Comparison of ENCODE assay signal across 1 cellular context in the genomic region with DNA sequence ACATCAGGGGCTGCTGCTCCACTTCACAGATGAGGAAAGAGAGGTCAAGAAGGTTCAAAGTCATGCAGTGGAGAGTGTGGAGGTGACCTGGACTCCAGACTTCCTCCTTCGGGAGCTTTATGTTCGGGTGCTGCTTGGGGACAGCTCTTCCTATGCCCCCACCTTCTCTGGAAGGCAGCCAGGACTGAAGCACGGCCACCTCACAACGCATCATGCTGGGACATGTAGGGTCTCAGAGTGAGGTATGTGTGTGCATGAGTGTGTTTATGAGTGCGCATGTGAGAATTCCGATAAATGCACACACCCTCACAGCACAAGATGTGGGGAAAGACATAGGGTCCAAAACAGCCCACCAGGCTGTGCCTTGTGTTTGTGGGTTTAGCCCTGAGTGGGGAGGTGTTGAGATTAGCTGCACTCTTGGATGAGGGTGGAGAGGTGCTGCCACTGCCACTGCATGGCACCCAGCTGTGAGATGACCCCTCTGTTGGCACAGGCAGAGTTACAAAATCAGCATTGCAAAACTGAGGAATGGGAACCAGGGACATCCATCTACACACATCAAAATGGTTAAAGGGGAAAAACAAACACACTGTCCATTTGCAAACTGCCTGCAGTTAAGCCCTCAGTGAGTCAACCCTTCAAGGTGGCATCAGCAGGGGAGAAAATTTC.
TF ChIP-seq lines count a peak whose summit lies in the region.

No MANE protein-coding gene starts in this region.

TF ChIP-seq in HepG2, 621 proteins besides CTCF, POLR2A, EP300 and RAD21 (continued from another document and continues in another):
- TF ChIP-seq HNRNPL (IDR thresholded peaks at IDR 0.05; ENCODE audit: low read depth, low read length) (0 out of 2 replicates have a peak, but pooled peaks have one; percentile 63), ZBTB20 (CRISPR knock-in tag; IDR thresholded peaks at IDR 0.05; ENCODE audit: borderline replicate concordance, low read depth) (no peak), ZNF75D (CRISPR knock-in tag; IDR thresholded peaks at IDR 0.05; ENCODE audit: borderline replicate concordance) (no peak), SNAI1 (CRISPR knock-in tag; IDR thresholded peaks at IDR 0.05; ENCODE audit: borderline replicate concordance) (no peak), ZNF547 (CRISPR knock-in tag; IDR thresholded peaks at IDR 0.05) (no peak), HMG20A (CRISPR knock-in tag; IDR thresholded peaks at IDR 0.05; ENCODE audit: borderline replicate concordance) (peak; percentile 56; the same call in 1 of the 2 replicates), ZNF335 (CRISPR knock-in tag; IDR thresholded peaks at IDR 0.05) (no peak), NR2C2 (CRISPR knock-in tag; IDR thresholded peaks at IDR 0.05; ENCODE audit: borderline replicate concordance) (0 out of 2 replicates have a peak, but pooled peaks have one; percentile 25), SMARCC2 (IDR thresholded peaks at IDR 0.05) (no peak), CHD2 (IDR thresholded peaks at IDR 0.05; ENCODE audit: low read depth, low read length) (no peak), ZNF629 (CRISPR knock-in tag; conservative IDR thresholded peaks at IDR 0.05) (peak; percentile 84), ZNF296 (CRISPR knock-in tag; conservative IDR thresholded peaks at IDR 0.05) (no peak), SOX13 (IDR thresholded peaks at IDR 0.05) (no peak), SOX13 (CRISPR knock-in tag; conservative IDR thresholded peaks at IDR 0.05 in 1 of 2, IDR thresholded peaks at IDR 0.05 in 1 of 2) (peak in 1 of 2 experiments; percentile 46; a peak in 1 of 4 replicates), TRIM24 (CRISPR knock-in tag; IDR thresholded peaks at IDR 0.05) (no peak), ZNF441 (CRISPR knock-in tag; IDR thresholded peaks at IDR 0.05; ENCODE audit: borderline replicate concordance) (no peak), TOE1 (CRISPR knock-in tag; IDR thresholded peaks at IDR 0.05) (no peak), HOXA3 (CRISPR knock-in tag; IDR thresholded peaks at IDR 0.05) (no peak), ZNF17 (CRISPR knock-in tag; IDR thresholded peaks at IDR 0.05) (no peak), ZNF20 (CRISPR knock-in tag; IDR thresholded peaks at IDR 0.05) (no peak)
- TF ChIP-seq, protein P1, sequence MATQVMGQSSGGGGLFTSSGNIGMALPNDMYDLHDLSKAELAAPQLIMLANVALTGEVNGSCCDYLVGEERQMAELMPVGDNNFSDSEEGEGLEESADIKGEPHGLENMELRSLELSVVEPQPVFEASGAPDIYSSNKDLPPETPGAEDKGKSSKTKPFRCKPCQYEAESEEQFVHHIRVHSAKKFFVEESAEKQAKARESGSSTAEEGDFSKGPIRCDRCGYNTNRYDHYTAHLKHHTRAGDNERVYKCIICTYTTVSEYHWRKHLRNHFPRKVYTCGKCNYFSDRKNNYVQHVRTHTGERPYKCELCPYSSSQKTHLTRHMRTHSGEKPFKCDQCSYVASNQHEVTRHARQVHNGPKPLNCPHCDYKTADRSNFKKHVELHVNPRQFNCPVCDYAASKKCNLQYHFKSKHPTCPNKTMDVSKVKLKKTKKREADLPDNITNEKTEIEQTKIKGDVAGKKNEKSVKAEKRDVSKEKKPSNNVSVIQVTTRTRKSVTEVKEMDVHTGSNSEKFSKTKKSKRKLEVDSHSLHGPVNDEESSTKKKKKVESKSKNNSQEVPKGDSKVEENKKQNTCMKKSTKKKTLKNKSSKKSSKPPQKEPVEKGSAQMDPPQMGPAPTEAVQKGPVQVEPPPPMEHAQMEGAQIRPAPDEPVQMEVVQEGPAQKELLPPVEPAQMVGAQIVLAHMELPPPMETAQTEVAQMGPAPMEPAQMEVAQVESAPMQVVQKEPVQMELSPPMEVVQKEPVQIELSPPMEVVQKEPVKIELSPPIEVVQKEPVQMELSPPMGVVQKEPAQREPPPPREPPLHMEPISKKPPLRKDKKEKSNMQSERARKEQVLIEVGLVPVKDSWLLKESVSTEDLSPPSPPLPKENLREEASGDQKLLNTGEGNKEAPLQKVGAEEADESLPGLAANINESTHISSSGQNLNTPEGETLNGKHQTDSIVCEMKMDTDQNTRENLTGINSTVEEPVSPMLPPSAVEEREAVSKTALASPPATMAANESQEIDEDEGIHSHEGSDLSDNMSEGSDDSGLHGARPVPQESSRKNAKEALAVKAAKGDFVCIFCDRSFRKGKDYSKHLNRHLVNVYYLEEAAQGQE (IDR thresholded peaks at IDR 0.05; ENCODE audit: borderline replicate concordance in 1 of 2, low read depth in 1 of 2, low read length in 2 of 2): no peak
- TF ChIP-seq, protein P2, sequence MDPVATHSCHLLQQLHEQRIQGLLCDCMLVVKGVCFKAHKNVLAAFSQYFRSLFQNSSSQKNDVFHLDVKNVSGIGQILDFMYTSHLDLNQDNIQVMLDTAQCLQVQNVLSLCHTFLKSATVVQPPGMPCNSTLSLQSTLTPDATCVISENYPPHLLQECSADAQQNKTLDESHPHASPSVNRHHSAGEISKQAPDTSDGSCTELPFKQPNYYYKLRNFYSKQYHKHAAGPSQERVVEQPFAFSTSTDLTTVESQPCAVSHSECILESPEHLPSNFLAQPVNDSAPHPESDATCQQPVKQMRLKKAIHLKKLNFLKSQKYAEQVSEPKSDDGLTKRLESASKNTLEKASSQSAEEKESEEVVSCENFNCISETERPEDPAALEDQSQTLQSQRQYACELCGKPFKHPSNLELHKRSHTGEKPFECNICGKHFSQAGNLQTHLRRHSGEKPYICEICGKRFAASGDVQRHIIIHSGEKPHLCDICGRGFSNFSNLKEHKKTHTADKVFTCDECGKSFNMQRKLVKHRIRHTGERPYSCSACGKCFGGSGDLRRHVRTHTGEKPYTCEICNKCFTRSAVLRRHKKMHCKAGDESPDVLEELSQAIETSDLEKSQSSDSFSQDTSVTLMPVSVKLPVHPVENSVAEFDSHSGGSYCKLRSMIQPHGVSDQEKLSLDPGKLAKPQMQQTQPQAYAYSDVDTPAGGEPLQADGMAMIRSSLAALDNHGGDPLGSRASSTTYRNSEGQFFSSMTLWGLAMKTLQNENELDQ (CRISPR knock-in tag; IDR thresholded peaks at IDR 0.05; ENCODE audit: borderline replicate concordance): no peak
- TF ChIP-seq, protein P3, sequence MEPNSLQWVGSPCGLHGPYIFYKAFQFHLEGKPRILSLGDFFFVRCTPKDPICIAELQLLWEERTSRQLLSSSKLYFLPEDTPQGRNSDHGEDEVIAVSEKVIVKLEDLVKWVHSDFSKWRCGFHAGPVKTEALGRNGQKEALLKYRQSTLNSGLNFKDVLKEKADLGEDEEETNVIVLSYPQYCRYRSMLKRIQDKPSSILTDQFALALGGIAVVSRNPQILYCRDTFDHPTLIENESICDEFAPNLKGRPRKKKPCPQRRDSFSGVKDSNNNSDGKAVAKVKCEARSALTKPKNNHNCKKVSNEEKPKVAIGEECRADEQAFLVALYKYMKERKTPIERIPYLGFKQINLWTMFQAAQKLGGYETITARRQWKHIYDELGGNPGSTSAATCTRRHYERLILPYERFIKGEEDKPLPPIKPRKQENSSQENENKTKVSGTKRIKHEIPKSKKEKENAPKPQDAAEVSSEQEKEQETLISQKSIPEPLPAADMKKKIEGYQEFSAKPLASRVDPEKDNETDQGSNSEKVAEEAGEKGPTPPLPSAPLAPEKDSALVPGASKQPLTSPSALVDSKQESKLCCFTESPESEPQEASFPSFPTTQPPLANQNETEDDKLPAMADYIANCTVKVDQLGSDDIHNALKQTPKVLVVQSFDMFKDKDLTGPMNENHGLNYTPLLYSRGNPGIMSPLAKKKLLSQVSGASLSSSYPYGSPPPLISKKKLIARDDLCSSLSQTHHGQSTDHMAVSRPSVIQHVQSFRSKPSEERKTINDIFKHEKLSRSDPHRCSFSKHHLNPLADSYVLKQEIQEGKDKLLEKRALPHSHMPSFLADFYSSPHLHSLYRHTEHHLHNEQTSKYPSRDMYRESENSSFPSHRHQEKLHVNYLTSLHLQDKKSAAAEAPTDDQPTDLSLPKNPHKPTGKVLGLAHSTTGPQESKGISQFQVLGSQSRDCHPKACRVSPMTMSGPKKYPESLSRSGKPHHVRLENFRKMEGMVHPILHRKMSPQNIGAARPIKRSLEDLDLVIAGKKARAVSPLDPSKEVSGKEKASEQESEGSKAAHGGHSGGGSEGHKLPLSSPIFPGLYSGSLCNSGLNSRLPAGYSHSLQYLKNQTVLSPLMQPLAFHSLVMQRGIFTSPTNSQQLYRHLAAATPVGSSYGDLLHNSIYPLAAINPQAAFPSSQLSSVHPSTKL (CRISPR knock-in tag; IDR thresholded peaks at IDR 0.05): peak; percentile 70
- TF ChIP-seq, protein P4, sequence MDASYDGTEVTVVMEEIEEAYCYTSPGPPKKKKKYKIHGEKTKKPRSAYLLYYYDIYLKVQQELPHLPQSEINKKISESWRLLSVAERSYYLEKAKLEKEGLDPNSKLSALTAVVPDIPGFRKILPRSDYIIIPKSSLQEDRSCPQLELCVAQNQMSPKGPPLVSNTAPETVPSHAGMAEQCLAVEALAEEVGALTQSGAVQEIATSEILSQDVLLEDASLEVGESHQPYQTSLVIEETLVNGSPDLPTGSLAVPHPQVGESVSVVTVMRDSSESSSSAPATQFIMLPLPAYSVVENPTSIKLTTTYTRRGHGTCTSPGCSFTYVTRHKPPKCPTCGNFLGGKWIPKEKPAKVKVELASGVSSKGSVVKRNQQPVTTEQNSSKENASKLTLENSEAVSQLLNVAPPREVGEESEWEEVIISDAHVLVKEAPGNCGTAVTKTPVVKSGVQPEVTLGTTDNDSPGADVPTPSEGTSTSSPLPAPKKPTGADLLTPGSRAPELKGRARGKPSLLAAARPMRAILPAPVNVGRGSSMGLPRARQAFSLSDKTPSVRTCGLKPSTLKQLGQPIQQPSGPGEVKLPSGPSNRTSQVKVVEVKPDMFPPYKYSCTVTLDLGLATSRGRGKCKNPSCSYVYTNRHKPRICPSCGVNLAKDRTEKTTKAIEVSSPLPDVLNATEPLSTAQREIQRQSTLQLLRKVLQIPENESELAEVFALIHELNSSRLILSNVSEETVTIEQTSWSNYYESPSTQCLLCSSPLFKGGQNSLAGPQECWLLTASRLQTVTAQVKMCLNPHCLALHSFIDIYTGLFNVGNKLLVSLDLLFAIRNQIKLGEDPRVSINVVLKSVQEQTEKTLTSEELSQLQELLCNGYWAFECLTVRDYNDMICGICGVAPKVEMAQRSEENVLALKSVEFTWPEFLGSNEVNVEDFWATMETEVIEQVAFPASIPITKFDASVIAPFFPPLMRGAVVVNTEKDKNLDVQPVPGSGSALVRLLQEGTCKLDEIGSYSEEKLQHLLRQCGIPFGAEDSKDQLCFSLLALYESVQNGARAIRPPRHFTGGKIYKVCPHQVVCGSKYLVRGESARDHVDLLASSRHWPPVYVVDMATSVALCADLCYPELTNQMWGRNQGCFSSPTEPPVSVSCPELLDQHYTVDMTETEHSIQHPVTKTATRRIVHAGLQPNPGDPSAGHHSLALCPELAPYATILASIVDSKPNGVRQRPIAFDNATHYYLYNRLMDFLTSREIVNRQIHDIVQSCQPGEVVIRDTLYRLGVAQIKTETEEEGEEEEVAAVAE (CRISPR knock-in tag; IDR thresholded peaks at IDR 0.05; ENCODE audit: borderline replicate concordance): no peak
- TF ChIP-seq, protein P5, sequence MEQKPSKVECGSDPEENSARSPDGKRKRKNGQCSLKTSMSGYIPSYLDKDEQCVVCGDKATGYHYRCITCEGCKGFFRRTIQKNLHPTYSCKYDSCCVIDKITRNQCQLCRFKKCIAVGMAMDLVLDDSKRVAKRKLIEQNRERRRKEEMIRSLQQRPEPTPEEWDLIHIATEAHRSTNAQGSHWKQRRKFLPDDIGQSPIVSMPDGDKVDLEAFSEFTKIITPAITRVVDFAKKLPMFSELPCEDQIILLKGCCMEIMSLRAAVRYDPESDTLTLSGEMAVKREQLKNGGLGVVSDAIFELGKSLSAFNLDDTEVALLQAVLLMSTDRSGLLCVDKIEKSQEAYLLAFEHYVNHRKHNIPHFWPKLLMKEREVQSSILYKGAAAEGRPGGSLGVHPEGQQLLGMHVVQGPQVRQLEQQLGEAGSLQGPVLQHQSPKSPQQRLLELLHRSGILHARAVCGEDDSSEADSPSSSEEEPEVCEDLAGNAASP (CRISPR knock-in tag; IDR thresholded peaks at IDR 0.05; ENCODE audit: borderline replicate concordance): no peak
- TF ChIP-seq, protein P6, sequence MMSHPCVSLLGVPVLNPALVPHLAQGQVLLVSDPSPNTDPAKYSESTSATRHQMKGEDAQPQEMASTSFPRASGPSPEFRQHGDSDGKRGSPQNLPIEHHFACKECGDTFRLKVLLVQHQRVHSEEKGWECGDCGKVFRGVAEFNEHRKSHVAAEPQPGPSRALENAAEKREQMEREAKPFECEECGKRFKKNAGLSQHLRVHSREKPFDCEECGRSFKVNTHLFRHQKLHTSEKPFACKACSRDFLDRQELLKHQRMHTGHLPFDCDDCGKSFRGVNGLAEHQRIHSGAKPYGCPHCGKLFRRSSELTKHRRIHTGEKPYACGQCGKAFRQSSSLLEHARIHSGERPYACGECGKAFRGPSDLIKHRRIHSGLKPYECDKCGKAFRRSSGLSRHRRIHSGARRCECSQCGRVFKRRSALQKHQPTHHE (CRISPR knock-in tag; IDR thresholded peaks at IDR 0.05; ENCODE audit: borderline replicate concordance): no peak
- TF ChIP-seq, protein P7, sequence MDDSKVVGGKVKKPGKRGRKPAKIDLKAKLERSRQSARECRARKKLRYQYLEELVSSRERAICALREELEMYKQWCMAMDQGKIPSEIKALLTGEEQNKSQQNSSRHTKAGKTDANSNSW (CRISPR knock-in tag; IDR thresholded peaks at IDR 0.05; ENCODE audit: borderline replicate concordance): no peak
- TF ChIP-seq, protein P8, sequence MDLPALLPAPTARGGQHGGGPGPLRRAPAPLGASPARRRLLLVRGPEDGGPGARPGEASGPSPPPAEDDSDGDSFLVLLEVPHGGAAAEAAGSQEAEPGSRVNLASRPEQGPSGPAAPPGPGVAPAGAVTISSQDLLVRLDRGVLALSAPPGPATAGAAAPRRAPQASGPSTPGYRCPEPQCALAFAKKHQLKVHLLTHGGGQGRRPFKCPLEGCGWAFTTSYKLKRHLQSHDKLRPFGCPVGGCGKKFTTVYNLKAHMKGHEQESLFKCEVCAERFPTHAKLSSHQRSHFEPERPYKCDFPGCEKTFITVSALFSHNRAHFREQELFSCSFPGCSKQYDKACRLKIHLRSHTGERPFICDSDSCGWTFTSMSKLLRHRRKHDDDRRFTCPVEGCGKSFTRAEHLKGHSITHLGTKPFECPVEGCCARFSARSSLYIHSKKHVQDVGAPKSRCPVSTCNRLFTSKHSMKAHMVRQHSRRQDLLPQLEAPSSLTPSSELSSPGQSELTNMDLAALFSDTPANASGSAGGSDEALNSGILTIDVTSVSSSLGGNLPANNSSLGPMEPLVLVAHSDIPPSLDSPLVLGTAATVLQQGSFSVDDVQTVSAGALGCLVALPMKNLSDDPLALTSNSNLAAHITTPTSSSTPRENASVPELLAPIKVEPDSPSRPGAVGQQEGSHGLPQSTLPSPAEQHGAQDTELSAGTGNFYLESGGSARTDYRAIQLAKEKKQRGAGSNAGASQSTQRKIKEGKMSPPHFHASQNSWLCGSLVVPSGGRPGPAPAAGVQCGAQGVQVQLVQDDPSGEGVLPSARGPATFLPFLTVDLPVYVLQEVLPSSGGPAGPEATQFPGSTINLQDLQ (CRISPR knock-in tag; IDR thresholded peaks at IDR 0.05): no peak
- TF ChIP-seq, protein P9, sequence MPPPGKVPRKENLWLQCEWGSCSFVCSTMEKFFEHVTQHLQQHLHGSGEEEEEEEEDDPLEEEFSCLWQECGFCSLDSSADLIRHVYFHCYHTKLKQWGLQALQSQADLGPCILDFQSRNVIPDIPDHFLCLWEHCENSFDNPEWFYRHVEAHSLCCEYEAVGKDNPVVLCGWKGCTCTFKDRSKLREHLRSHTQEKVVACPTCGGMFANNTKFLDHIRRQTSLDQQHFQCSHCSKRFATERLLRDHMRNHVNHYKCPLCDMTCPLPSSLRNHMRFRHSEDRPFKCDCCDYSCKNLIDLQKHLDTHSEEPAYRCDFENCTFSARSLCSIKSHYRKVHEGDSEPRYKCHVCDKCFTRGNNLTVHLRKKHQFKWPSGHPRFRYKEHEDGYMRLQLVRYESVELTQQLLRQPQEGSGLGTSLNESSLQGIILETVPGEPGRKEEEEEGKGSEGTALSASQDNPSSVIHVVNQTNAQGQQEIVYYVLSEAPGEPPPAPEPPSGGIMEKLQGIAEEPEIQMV (CRISPR knock-in tag; IDR thresholded peaks at IDR 0.05; ENCODE audit: low read depth): no peak
